In the genomic region with DNA sequence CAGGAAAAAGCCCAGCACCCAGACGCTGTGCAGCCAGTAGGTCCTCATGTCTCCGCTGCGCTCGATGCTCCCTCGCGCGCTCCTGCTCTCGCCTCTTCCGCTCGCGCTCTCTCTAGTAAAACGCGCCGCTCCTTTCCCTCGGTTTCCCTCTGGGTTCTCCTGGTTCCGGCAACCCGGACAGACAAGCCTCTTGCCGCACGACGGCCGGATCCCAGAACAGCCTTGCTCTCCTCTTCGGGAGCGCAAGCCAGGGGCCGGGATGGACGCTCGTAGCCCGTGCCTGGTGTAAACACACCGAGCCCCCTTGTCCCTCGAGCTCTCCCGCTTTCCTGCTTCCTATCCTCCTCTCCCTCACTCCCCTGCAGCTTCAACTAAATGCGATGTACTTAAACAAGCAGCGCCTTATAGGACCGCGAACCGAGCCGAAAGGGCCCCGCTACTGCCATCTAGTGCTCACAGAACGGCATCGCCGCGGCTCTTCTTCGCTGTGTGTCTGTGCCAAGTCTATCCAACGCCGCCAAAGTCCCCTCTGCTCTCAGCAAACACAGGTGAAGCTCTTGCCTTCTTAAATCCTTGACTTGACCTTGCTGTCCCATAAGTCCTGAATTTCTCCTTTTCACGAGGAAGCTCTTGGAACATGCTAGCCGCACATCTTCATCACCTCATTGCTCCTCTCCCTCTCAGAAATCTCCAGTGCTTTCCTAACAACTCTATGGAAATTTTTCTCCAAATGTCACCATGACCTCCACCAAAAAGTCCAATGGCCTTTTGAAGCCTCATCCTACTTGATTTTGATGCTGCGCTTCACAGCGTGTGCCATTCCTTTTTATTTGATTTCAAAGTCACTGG, we compare ENCODE assay signal across 8 cellular contexts.
DNase-seq lines count a peak whose midpoint lies in the region; ATAC-seq, FAIRE-seq and TF ChIP-seq lines count a peak whose summit lies in the region.

No MANE protein-coding gene starts in this region.

- in situ Hi-C loops in HepG2 (cut with HindIII; ENCODE audit: extremely low pct_ligation_motif_present, low pct_unique_long_range_greater_than_20kb) = loop anchor here (25.0 kb wide), 1 partner anchor 640 kb away; no protein-coding TSS in a partner anchor

- DNase-seq in AG10803 (ENCODE audit: low read depth) (peak; percentile 67), NCI-H2029 (lab: John Stamatoyannopoulos, UW) (peak; percentile 86), ecto neural progenitor cell (ENCODE audit: low spot score) (peak; percentile 89), HepG2 (ENCODE audit: low spot score) (peak; percentile 56)
- DNase-seq in stimulated activated CD4-positive, alpha-beta T cell treated with anti-CD3 and anti-CD28 coated beads, Interleukin-2, amount 100 ng/mL, for 4 hours (ENCODE audit: low read depth) = peak; percentile 1

- no peaks in the 10 kb centered on the region for H4K20me1 ChIP-seq in HepG2 (ENCODE audit: insufficient read depth, low read length)

- peak overlapping the region; percentile 63 for H3K4me3 ChIP-seq in AG10803 (ENCODE audit: low read length)
- H3K4me3 ChIP-seq in HepG2 (replicated peaks in 1 of 3; ENCODE audit: insufficient read depth in 1 of 3, low read depth in 2 of 3, low read length in 3 of 3) = 0 out of 6 replicates have a peak overlapping the region, but pooled peaks of 1 of the 3 experiments have one; percentile 10

- POLR2A ChIA-PET in HepG2 (lab: Yijun Ruan, JAX) = no interaction called here

- peak; percentile 89 for TF ChIP-seq CTCF in AG10803 (conservative IDR thresholded peaks at IDR 0.05; ENCODE audit: low read length)
- TF ChIP-seq CTCF in VCaP (conservative IDR thresholded peaks at IDR 0.05) = peak; percentile 93
- TF ChIP-seq CTCF in HepG2 (CRISPR knock-in tag; IDR thresholded peaks at IDR 0.05) = peak; percentile 85

- no peaks in the 10 kb centered on the region for H3K9me3 ChIP-seq in HepG2 (ENCODE audit: low read length)

- WGBS in HepG2 (ENCODE audit: low lambda C conversion rate) = 21% methylated on average over 48 of the region's 48 CpGs

- TF ChIP-seq EP300 in HepG2 (IDR thresholded peaks at IDR 0.05; ENCODE audit: low read depth in 2 of 2, low read length in 2 of 2) = no peak
- TF ChIP-seq EP300 in HepG2 (CRISPR knock-in tag; IDR thresholded peaks at IDR 0.05; ENCODE audit: borderline replicate concordance) = no peak

- peak overlapping the region; percentile 45 for H3K4me2 ChIP-seq in HepG2 (ENCODE audit: low read depth, low read length)

- no peak overlapping the region for H2AFZ ChIP-seq in HepG2 (ENCODE audit: low read length)

- intact Hi-C loops in HepG2 (cut with micrococcal nuclease; ENCODE audit: unreplicated experiment) = loop anchor here (2.0 kb wide), 1 partner anchor 1227 kb away; no protein-coding TSS in a partner anchor

- no peak overlapping the region for H3K9ac ChIP-seq in HepG2 (ENCODE audit: insufficient read depth, low read depth, low read length)

- H3K27ac ChIP-seq in VCaP (peak overlapping the region; percentile 36; the same call in 1 of the 2 replicates), HepG2 (ENCODE audit: extremely low read length, insufficient read depth, low read length) (no peak overlapping the region)

- peak; percentile 63 for FAIRE-seq in HepG2 (lab: Jason Lieb, UNC)

- TF ChIP-seq POLR2A in HepG2 (IDR thresholded peaks at IDR 0.05; ENCODE audit: insufficient read depth in 1 of 2, low read depth in 2 of 2, low read length in 2 of 2) = no peak

- BruUV-seq in HepG2 (replicated peaks; lab: Mats Ljungman, UMichigan) = no TSS peak

- CTCF ChIA-PET in HepG2 (lab: Yijun Ruan, JAX; ENCODE audit: low intra/inter-chr PET ratio, low total read pairs) = interaction anchor here (0.9 kb wide), 1 partner anchor 1227 kb away, joined by 5 read pairs; no protein-coding TSS in a partner anchor

- peak; percentile 98 for ATAC-seq in GM18907 (IDR thresholded peaks at IDR 0.05; ENCODE audit: unreplicated experiment)
- ATAC-seq in HG03095 (IDR thresholded peaks at IDR 0.05; ENCODE audit: unreplicated experiment) = peak; percentile 97
- peak; percentile 99 for ATAC-seq in HepG2

- no peaks in the 10 kb centered on the region for H3K36me3 ChIP-seq in HepG2 (replicated peaks in 1 of 2; ENCODE audit: control insufficient read depth in 1 of 2, insufficient read depth in 2 of 2, low read length in 2 of 2)

- H3K27me3 ChIP-seq in HepG2 (ENCODE audit: control insufficient read depth in 1 of 2, insufficient read depth in 2 of 2, low read length in 2 of 2) = peaks cover 0 to 3% of the 10 kb centered on the region in 2 experiments; a peak in 1 of 5 replicates

- TF ChIP-seq RAD21 in HepG2 (CRISPR knock-in tag; IDR thresholded peaks at IDR 0.05) = no peak

- no peaks in the 10 kb centered on the region for H3K4me1 ChIP-seq in HepG2 (ENCODE audit: insufficient read depth, low read length)

- no peaks in the 10 kb centered on the region for H3K79me2 ChIP-seq in HepG2 (ENCODE audit: insufficient read depth, low read length)

TF ChIP-seq in HepG2, 621 proteins besides CTCF, POLR2A, EP300 and RAD21 (continues in another document):
- TF ChIP-seq NR2F2 (IDR thresholded peaks at IDR 0.05; ENCODE audit: borderline replicate concordance, low read depth) (no peak), NCOA5 (CRISPR knock-in tag; IDR thresholded peaks at IDR 0.05) (no peak), ZNF619 (CRISPR knock-in tag; IDR thresholded peaks at IDR 0.05) (no peak), ELF4 (CRISPR knock-in tag; IDR thresholded peaks at IDR 0.05; ENCODE audit: borderline replicate concordance) (no peak), HNRNPLL (IDR thresholded peaks at IDR 0.05; ENCODE audit: low read depth, low read length, poor library complexity, severe bottlenecking) (no peak), RFXAP (CRISPR knock-in tag; IDR thresholded peaks at IDR 0.05; ENCODE audit: borderline replicate concordance) (no peak), TP53 (CRISPR knock-in tag; conservative IDR thresholded peaks at IDR 0.05) (no peak), BCL6 (CRISPR knock-in tag; IDR thresholded peaks at IDR 0.05) (no peak), GATA4 (IDR thresholded peaks at IDR 0.05; ENCODE audit: borderline replicate concordance, low read depth) (no peak), ZNF501 (CRISPR knock-in tag; IDR thresholded peaks at IDR 0.05) (peak; percentile 49; the same call in 1 of the 2 replicates), KDM3A (CRISPR knock-in tag; IDR thresholded peaks at IDR 0.05; ENCODE audit: low read depth) (no peak), SAFB2 (CRISPR knock-in tag; IDR thresholded peaks at IDR 0.05; ENCODE audit: borderline replicate concordance, low read depth) (no peak), ZNF3 (CRISPR knock-in tag; IDR thresholded peaks at IDR 0.05) (no peak), GATAD1 (CRISPR knock-in tag; IDR thresholded peaks at IDR 0.05) (no peak), HOXA7 (CRISPR knock-in tag; IDR thresholded peaks at IDR 0.05) (no peak), SKI (IDR thresholded peaks at IDR 0.05; ENCODE audit: partially characterized antibody) (no peak), ZNF557 (CRISPR knock-in tag; IDR thresholded peaks at IDR 0.05) (no peak), MYC (CRISPR knock-in tag; IDR thresholded peaks at IDR 0.05; ENCODE audit: borderline replicate concordance) (no peak), CREM (IDR thresholded peaks at IDR 0.05) (no peak), CREM (CRISPR knock-in tag; IDR thresholded peaks at IDR 0.05) (no peak), ZNF224 (CRISPR knock-in tag; IDR thresholded peaks at IDR 0.05) (no peak), HOXA9 (CRISPR knock-in tag; IDR thresholded peaks at IDR 0.05; ENCODE audit: borderline replicate concordance) (no peak), ELF3 (CRISPR knock-in tag; IDR thresholded peaks at IDR 0.05) (no peak), FOXC1 (CRISPR knock-in tag; IDR thresholded peaks at IDR 0.05; ENCODE audit: borderline replicate concordance) (0 out of 2 replicates have a peak, but pooled peaks have one; percentile 15), POGZ (CRISPR knock-in tag; IDR thresholded peaks at IDR 0.05) (no peak)
- TF ChIP-seq, protein P1, sequence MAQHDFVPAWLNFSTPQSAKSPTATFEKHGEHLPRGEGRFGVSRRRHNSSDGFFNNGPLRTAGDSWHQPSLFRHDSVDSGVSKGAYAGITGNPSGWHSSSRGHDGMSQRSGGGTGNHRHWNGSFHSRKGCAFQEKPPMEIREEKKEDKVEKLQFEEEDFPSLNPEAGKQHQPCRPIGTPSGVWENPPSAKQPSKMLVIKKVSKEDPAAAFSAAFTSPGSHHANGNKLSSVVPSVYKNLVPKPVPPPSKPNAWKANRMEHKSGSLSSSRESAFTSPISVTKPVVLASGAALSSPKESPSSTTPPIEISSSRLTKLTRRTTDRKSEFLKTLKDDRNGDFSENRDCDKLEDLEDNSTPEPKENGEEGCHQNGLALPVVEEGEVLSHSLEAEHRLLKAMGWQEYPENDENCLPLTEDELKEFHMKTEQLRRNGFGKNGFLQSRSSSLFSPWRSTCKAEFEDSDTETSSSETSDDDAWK (CRISPR knock-in tag; IDR thresholded peaks at IDR 0.05) = no peak
- TF ChIP-seq, protein P2, sequence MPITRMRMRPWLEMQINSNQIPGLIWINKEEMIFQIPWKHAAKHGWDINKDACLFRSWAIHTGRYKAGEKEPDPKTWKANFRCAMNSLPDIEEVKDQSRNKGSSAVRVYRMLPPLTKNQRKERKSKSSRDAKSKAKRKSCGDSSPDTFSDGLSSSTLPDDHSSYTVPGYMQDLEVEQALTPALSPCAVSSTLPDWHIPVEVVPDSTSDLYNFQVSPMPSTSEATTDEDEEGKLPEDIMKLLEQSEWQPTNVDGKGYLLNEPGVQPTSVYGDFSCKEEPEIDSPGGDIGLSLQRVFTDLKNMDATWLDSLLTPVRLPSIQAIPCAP (CRISPR knock-in tag; IDR thresholded peaks at IDR 0.05; ENCODE audit: low read depth) = no peak

Comparison
In these comparisons a context has a peak if more than half of its experiments do, and no peak if none do; other contexts are left out.
1. DNase-seq: peak in every context shown above with its lines; median percentile 89 in ecto neural progenitor cell; 86 in NCI-H2029; 67 in AG10803; 56 in HepG2; 1 in stimulated activated CD4-positive, alpha-beta T cell treated with anti-CD3 and anti-CD28 coated beads, Interleukin-2, amount 100 ng/mL, for 4 hours.